In genomic region chr2:233396736-233397665, GRCh38 we compare ENCODE assay signal across 8 cellular contexts. TPM values are rescaled to one million over a fixed set of nuclear protein-coding genes. Genes with fewer than 3 reads are reported as not detected.
DNase-seq lines count a peak whose midpoint lies in the region; ATAC-seq and TF ChIP-seq lines count a peak whose summit lies in the region.
"Not testable (repeated sequence)": the region's sequence is repeated elsewhere in the genome, so short reads cannot be mapped to it uniquely, and the experiment has no call there.

No MANE protein-coding gene starts in this region.

- not testable (repeated sequence) for H3K4me2 ChIP-seq in mesenchymal stem cell (ENCODE audit: low read length, poor library complexity, severe bottlenecking); neural progenitor cell

- H3K79me2 ChIP-seq in neural progenitor cell (ENCODE audit: low read depth), result not testable (repeated sequence)

- H3K9me3 ChIP-seq in CD4-positive, alpha-beta memory T cell (ENCODE audit: control insufficient read depth in 1 of 2, low read length in 2 of 2); mesenchymal stem cell (ENCODE audit: control insufficient read depth, low read length); neural progenitor cell (ENCODE audit: low read depth): not testable (repeated sequence)

- H2BK120ac ChIP-seq in mesenchymal stem cell (ENCODE audit: low read depth, low read length), result not testable (repeated sequence)

- H2AFZ ChIP-seq in mesenchymal stem cell (ENCODE audit: low read depth, low read length); neural progenitor cell (replicated peaks): not testable (repeated sequence)

- H3K27me3 Mint-ChIP-seq in CD4-positive, alpha-beta memory T cell; WTC11 (ENCODE audit: low read depth); activated CD8-positive, alpha-beta memory T cell treated with anti-CD3 and anti-CD28 coated beads, Interleukin-2, amount 10 ng/mL, durations not matched to agents 7 days and 5 days; activated naive CD8-positive, alpha-beta T cell; effector memory CD8-positive, alpha-beta T cell; neural progenitor cell (ENCODE audit: insufficient read depth, low read depth); stimulated activated naive CD8-positive, alpha-beta T cell treated with anti-CD3 and anti-CD28 coated beads, Interleukin-15, Interleukin-2, amounts not matched to agents 100 ng/mL and 50 ng/mL, for 24 hours: not testable (repeated sequence)

- peak overlapping the region in 1 of 8 donors; percentile 11 for H3K4me3 Mint-ChIP-seq in CD4-positive, alpha-beta memory T cell
- H3K4me3 Mint-ChIP-seq in WTC11; activated CD8-positive, alpha-beta memory T cell treated with anti-CD3 and anti-CD28 coated beads, Interleukin-2, amount 10 ng/mL, durations not matched to agents 7 days and 5 days; activated naive CD8-positive, alpha-beta T cell; effector memory CD8-positive, alpha-beta T cell; neural progenitor cell: not testable (repeated sequence)
- peak overlapping the region; percentile 11 for H3K4me3 Mint-ChIP-seq in stimulated activated naive CD8-positive, alpha-beta T cell treated with anti-CD3 and anti-CD28 coated beads, Interleukin-15, Interleukin-2, amounts not matched to agents 100 ng/mL and 50 ng/mL, for 24 hours

- H2BK12ac ChIP-seq in mesenchymal stem cell (ENCODE audit: low read length in 2 of 2), result not testable (repeated sequence)

- not testable (repeated sequence) for H3K36me3 ChIP-seq in CD4-positive, alpha-beta memory T cell (ENCODE audit: insufficient read depth, low read length); mesenchymal stem cell (ENCODE audit: control insufficient read depth in 1 of 2, insufficient read depth in 2 of 2, low read depth in 1 of 2, low read length in 2 of 2); neural progenitor cell

- H4K8ac ChIP-seq in mesenchymal stem cell (ENCODE audit: low read length), result peak overlapping the region; percentile 25

- not testable (repeated sequence) for H3F3A ChIP-seq in neural progenitor cell (ENCODE audit: low read depth)

- not testable (repeated sequence) for DNase-seq in CD4-positive, alpha-beta memory T cell; WTC11 (ENCODE audit: low spot score); activated CD8-positive, alpha-beta memory T cell treated with anti-CD3 and anti-CD28 coated beads, Interleukin-2, amount 10 ng/mL, durations not matched to agents 7 days and 5 days; effector memory CD8-positive, alpha-beta T cell; mesenchymal stem cell; neural progenitor cell (ENCODE audit: low spot score)

- not testable (repeated sequence) for H4K91ac ChIP-seq in mesenchymal stem cell (ENCODE audit: low read length)

- H2AK5ac ChIP-seq in mesenchymal stem cell (ENCODE audit: low read length, severe bottlenecking), result not testable (repeated sequence)

- not testable (repeated sequence) for H3K4me3 ChIP-seq in CD4-positive, alpha-beta memory T cell (ENCODE audit: low read length in 2 of 2); mesenchymal stem cell (ENCODE audit: insufficient read depth in 1 of 2, low read depth in 1 of 2, low read length in 2 of 2); neural progenitor cell

- H3K23ac ChIP-seq in mesenchymal stem cell (ENCODE audit: low read length in 2 of 2), result not testable (repeated sequence)

- peaks cover 28% of the 10 kb centered on the region for H3K4me1 ChIP-seq in CD4-positive, alpha-beta memory T cell (ENCODE audit: insufficient read depth, low read length)
- H3K4me1 ChIP-seq in mesenchymal stem cell (ENCODE audit: control insufficient read depth, insufficient read depth, low read depth, low read length); neural progenitor cell: not testable (repeated sequence)

- H4K20me1 ChIP-seq in neural progenitor cell (ENCODE audit: low read depth), result not testable (repeated sequence)

- H3K27ac Mint-ChIP-seq in CD4-positive, alpha-beta memory T cell, result peak overlapping the region in 5 of 7 donors; percentile 48 to 94 (median 82)
- H3K27ac Mint-ChIP-seq in WTC11, result peak overlapping the region; percentile 88
- peak overlapping the region; percentile 5 for H3K27ac Mint-ChIP-seq in activated CD8-positive, alpha-beta memory T cell treated with anti-CD3 and anti-CD28 coated beads, Interleukin-2, amount 10 ng/mL, durations not matched to agents 7 days and 5 days
- peak overlapping the region; percentile 78 for H3K27ac Mint-ChIP-seq in activated naive CD8-positive, alpha-beta T cell
- peak overlapping the region; percentile 71 to 85 for H3K27ac Mint-ChIP-seq in effector memory CD8-positive, alpha-beta T cell
- H3K27ac Mint-ChIP-seq in neural progenitor cell, result peak overlapping the region; percentile 78
- peak overlapping the region; percentile 84 for H3K27ac Mint-ChIP-seq in stimulated activated naive CD8-positive, alpha-beta T cell treated with anti-CD3 and anti-CD28 coated beads, Interleukin-15, Interleukin-2, amounts not matched to agents 100 ng/mL and 50 ng/mL, for 24 hours

- not testable (repeated sequence) for H3K4ac ChIP-seq in mesenchymal stem cell (ENCODE audit: low read depth in 1 of 2, low read length in 2 of 2)

- ATAC-seq in WTC11; activated CD8-positive, alpha-beta memory T cell treated with anti-CD3 and anti-CD28 coated beads, Interleukin-2, amount 10 ng/mL, durations not matched to agents 7 days and 5 days; effector memory CD8-positive, alpha-beta T cell (replicated peaks): not testable (repeated sequence)

- not testable (repeated sequence) for H3K27me3 ChIP-seq in CD4-positive, alpha-beta memory T cell (ENCODE audit: insufficient read depth, low read length); mesenchymal stem cell (ENCODE audit: control insufficient read depth in 1 of 2, insufficient read depth in 1 of 2, low read length in 2 of 2); neural progenitor cell

- not testable (repeated sequence) for H2BK5ac ChIP-seq in mesenchymal stem cell (ENCODE audit: low read depth, low read length, poor library complexity, severe bottlenecking)

- not testable (repeated sequence) for H3K27ac ChIP-seq in CD4-positive, alpha-beta memory T cell (ENCODE audit: low read depth, low read length); mesenchymal stem cell (ENCODE audit: low read length, poor library complexity, severe bottlenecking); neural progenitor cell

- H3K9ac ChIP-seq in mesenchymal stem cell (ENCODE audit: low read length); neural progenitor cell: not testable (repeated sequence)

- not testable (repeated sequence) for H3K9me3 Mint-ChIP-seq in CD4-positive, alpha-beta memory T cell; WTC11; activated CD8-positive, alpha-beta memory T cell treated with anti-CD3 and anti-CD28 coated beads, Interleukin-2, amount 10 ng/mL, durations not matched to agents 7 days and 5 days (ENCODE audit: low read depth); activated naive CD8-positive, alpha-beta T cell (ENCODE audit: low read depth); effector memory CD8-positive, alpha-beta T cell; neural progenitor cell; stimulated activated naive CD8-positive, alpha-beta T cell treated with anti-CD3 and anti-CD28 coated beads, Interleukin-15, Interleukin-2, amounts not matched to agents 100 ng/mL and 50 ng/mL, for 24 hours

- intact Hi-C loops in CD4-positive, alpha-beta memory T cell (cut with micrococcal nuclease), result not testable (repeated sequence)

- 96% methylated on average over 12 of the region's 12 CpGs for WGBS in mesenchymal stem cell

- H3K14ac ChIP-seq in mesenchymal stem cell (ENCODE audit: low read length in 2 of 2), result not testable (repeated sequence)

- not testable (repeated sequence) for H2BK15ac ChIP-seq in mesenchymal stem cell (ENCODE audit: low read depth, poor library complexity, severe bottlenecking)

- CTCF ChIA-PET in CD4-positive, alpha-beta memory T cell (lab: Charles Lee; ENCODE audit: partially characterized antibody), result interaction anchor here (1.7 to 13.9 kb wide), 2 partner anchors 7 to 47 kb away, joined by 5 to 510 read pairs; no protein-coding TSS in a partner anchor
- CTCF ChIA-PET in WTC11 (lab: Charles Lee), result interaction anchor here (1.0 to 1.5 kb wide), 2 partner anchors 20 to 43 kb away, joined by 3 to 4 read pairs; no protein-coding TSS in a partner anchor
- CTCF ChIA-PET in activated CD8-positive, alpha-beta memory T cell treated with anti-CD3 and anti-CD28 coated beads, Interleukin-2, amount 10 ng/mL, durations not matched to agents 7 days and 5 days (lab: Charles Lee), result interaction anchor here (1.2 to 1.7 kb wide), 2 partner anchors 7 to 10 kb away, joined by 4 to 5 read pairs; no protein-coding TSS in a partner anchor

- H3K36me3 Mint-ChIP-seq in CD4-positive, alpha-beta memory T cell, result peaks cover 21 to 22% of the 10 kb centered on the region in 2 donors
- H3K36me3 Mint-ChIP-seq in WTC11; activated naive CD8-positive, alpha-beta T cell: not testable (repeated sequence)
- peaks cover 26% of the 10 kb centered on the region for H3K36me3 Mint-ChIP-seq in activated CD8-positive, alpha-beta memory T cell treated with anti-CD3 and anti-CD28 coated beads, Interleukin-2, amount 10 ng/mL, durations not matched to agents 7 days and 5 days
- peaks cover 46% of the 10 kb centered on the region for H3K36me3 Mint-ChIP-seq in effector memory CD8-positive, alpha-beta T cell (ENCODE audit: insufficient read depth)
- H3K36me3 Mint-ChIP-seq in neural progenitor cell, result peaks cover 19% of the 10 kb centered on the region
- H3K36me3 Mint-ChIP-seq in stimulated activated naive CD8-positive, alpha-beta T cell treated with anti-CD3 and anti-CD28 coated beads, Interleukin-15, Interleukin-2, amounts not matched to agents 100 ng/mL and 50 ng/mL, for 24 hours (ENCODE audit: low read depth), result peaks cover 66% of the 10 kb centered on the region

- not testable (repeated sequence) for H3K18ac ChIP-seq in mesenchymal stem cell (ENCODE audit: low read depth in 1 of 2, low read length in 2 of 2)

- POLR2A ChIA-PET in CD4-positive, alpha-beta memory T cell (lab: Charles Lee; ENCODE audit: partially characterized antibody); WTC11 (lab: Charles Lee): not testable (repeated sequence)

- not testable (repeated sequence) for TF ChIP-seq CTCF in WTC11 (IDR thresholded peaks at IDR 0.05); neural progenitor cell (IDR thresholded peaks at IDR 0.05)

- peaks cover 29 to 42% (median 38%) of the 10 kb centered on the region in 4 donors for H3K4me1 Mint-ChIP-seq in CD4-positive, alpha-beta memory T cell
- H3K4me1 Mint-ChIP-seq in WTC11, result peaks cover 40% of the 10 kb centered on the region
- H3K4me1 Mint-ChIP-seq in activated CD8-positive, alpha-beta memory T cell treated with anti-CD3 and anti-CD28 coated beads, Interleukin-2, amount 10 ng/mL, durations not matched to agents 7 days and 5 days, result peaks cover 40% of the 10 kb centered on the region
- peaks cover 58% of the 10 kb centered on the region for H3K4me1 Mint-ChIP-seq in activated naive CD8-positive, alpha-beta T cell (ENCODE audit: low read depth)
- peaks cover 29 to 39% of the 10 kb centered on the region in 2 donors for H3K4me1 Mint-ChIP-seq in effector memory CD8-positive, alpha-beta T cell (ENCODE audit: low read depth in 2 of 2)
- H3K4me1 Mint-ChIP-seq in neural progenitor cell, result not testable (repeated sequence)
- H3K4me1 Mint-ChIP-seq in stimulated activated naive CD8-positive, alpha-beta T cell treated with anti-CD3 and anti-CD28 coated beads, Interleukin-15, Interleukin-2, amounts not matched to agents 100 ng/mL and 50 ng/mL, for 24 hours (ENCODE audit: low read depth), result peaks cover 64% of the 10 kb centered on the region

- peaks cover 10% of the 10 kb centered on the region for H3K79me1 ChIP-seq in mesenchymal stem cell (replicated peaks; ENCODE audit: low read length, poor library complexity, severe bottlenecking)

RNA-seq across cellular contexts. Expression of gene DGKD, which starts 42.7 kb away (rescaled TPM):
- 100 to 1,000 TPM; 129 to 136 TPM for total RNA-seq in CD4-positive, alpha-beta memory T cell
- polyA plus RNA-seq in CD4-positive, alpha-beta memory T cell, result 10 to 100 TPM in 1 of 2 donors, 1 to 10 TPM in 1; 8.9 to 28.1 TPM
- 30.6 to 41.4 TPM (median 31.9 TPM) in 3 replicates for total RNA-seq in WTC11 (2021)
- 10 to 100 TPM; 42.3 to 92.4 TPM for total RNA-seq in activated CD8-positive, alpha-beta memory T cell treated with anti-CD3 and anti-CD28 coated beads, Interleukin-2, amount 10 ng/mL, durations not matched to agents 7 days and 5 days
- polyA plus RNA-seq in mesenchymal stem cell (2013, experiment 1 of 2), result 10.4 TPM
- polyA plus RNA-seq in mesenchymal stem cell (2013, experiment 2 of 2), result 7.8 TPM
- 10.9 and 22.0 TPM in 2 replicates for total RNA-seq in neural progenitor cell (ENCODE audit: low replicate concordance)

Comparison
In these comparisons a context has a peak if more than half of its experiments do, and no peak if none do; other contexts are left out.
1. H3K27ac Mint-ChIP-seq: peak in every context shown above with its lines; median percentile 88 in WTC11; 84 in stimulated activated naive CD8-positive, alpha-beta T cell treated with anti-CD3 and anti-CD28 coated beads, Interleukin-15, Interleukin-2, amounts not matched to agents 100 ng/mL and 50 ng/mL, for 24 hours; 82 in CD4-positive, alpha-beta memory T cell; 78 in activated naive CD8-positive, alpha-beta T cell; 78 in effector memory CD8-positive, alpha-beta T cell; 78 in neural progenitor cell; 5 in activated CD8-positive, alpha-beta memory T cell treated with anti-CD3 and anti-CD28 coated beads, Interleukin-2, amount 10 ng/mL, durations not matched to agents 7 days and 5 days.